2 cellular contexts compared by ENCODE assay signal in genomic region chr20:5825136-5825719, GRCh38.
TF ChIP-seq lines count a peak whose summit lies in the region.

No MANE protein-coding gene starts in this region.

TF ChIP-seq in HepG2, 621 proteins besides CTCF, POLR2A, EP300 and RAD21:
- no peak for TF ChIP-seq RERE (CRISPR knock-in tag; IDR thresholded peaks at IDR 0.05; ENCODE audit: low read depth)
- TF ChIP-seq ZNF616 (CRISPR knock-in tag; IDR thresholded peaks at IDR 0.05; ENCODE audit: low read depth), result no peak
- peak; percentile 41; the same call in 1 of the 2 replicates for TF ChIP-seq ZNF770 (CRISPR knock-in tag; IDR thresholded peaks at IDR 0.05)

TF ChIP-seq in H1, 55 proteins besides CTCF, POLR2A, EP300 and RAD21:
- TF ChIP-seq MAX (IDR thresholded peaks at IDR 0.05) (peak; percentile 32; the same call in 1 of the 2 replicates), E2F6 (IDR thresholded peaks at IDR 0.05) (peak; percentile 12; the same call in 1 of the 2 replicates), CEBPB (IDR thresholded peaks at IDR 0.05; ENCODE audit: low read depth, low read length) (no peak), TEAD4 (IDR thresholded peaks at IDR 0.05; ENCODE audit: low read depth, low read length) (no peak), SRF (IDR thresholded peaks at IDR 0.05; ENCODE audit: low read depth, low read length) (no peak), RBBP5 (IDR thresholded peaks at IDR 0.05; ENCODE audit: borderline replicate concordance, low read depth, low read length) (no peak), YY1 (IDR thresholded peaks at IDR 0.05; ENCODE audit: low read depth, low read length) (peak; percentile 46; the same call in 1 of the 2 replicates)
